15 cellular contexts compared by ENCODE assay signal in genomic region chr7:106059556-106059955, GRCh38. TPM values are rescaled to one million over a fixed set of nuclear protein-coding genes. Genes with fewer than 3 reads are reported as not detected.
A peak's percentile ranks its signal among the peaks of the same experiment; 100 is the strongest.
DNase-seq lines count a peak whose midpoint lies in the region; ATAC-seq and TF ChIP-seq lines count a peak whose summit lies in the region.
"Had no signal": no experiment of that assay in that cellular context is flagged by ENCODE, and none has a peak within 500 bp of the region (broad histone marks: within the 10 kb centered on the region; RNA-seq: fewer than 3 reads in every experiment).

No MANE protein-coding gene starts in this region.

- no peaks in the 10 kb centered on the region for H3K36me3 Mint-ChIP-seq in endodermal cell (ENCODE audit: low read depth)

- H3K27me3 ChIP-seq in IMR-90 (ENCODE audit: control insufficient read depth, insufficient read depth, low read length) (peaks cover 9% of the 10 kb centered on the region; the same call in 1 of the 2 replicates), endodermal cell (ENCODE audit: control insufficient read depth, insufficient read depth, low read length, poor library complexity, severe bottlenecking) (no peaks in the 10 kb centered on the region), spleen (replicated peaks in 1 of 7) (no peaks in the 10 kb centered on the region)
- H3K27me3 ChIP-seq: BE2C had no signal

- POLR2A ChIA-PET in IMR-90 (lab: Charles Lee; ENCODE audit: unreplicated experiment), result no interaction called here
- POLR2A ChIA-PET in RWPE1 (lab: Yijun Ruan, JAX; ENCODE audit: low non-redundant PET), result no interaction called here

- TF ChIP-seq RAD21 in IMR-90 (IDR thresholded peaks at IDR 0.05; ENCODE audit: low read length), result no peak

- WGBS in IMR-90 (ENCODE audit: extremely low coverage in 2 of 2, insufficient read length in 1 of 2), 2 experiments, result 100% methylated on average over 1 of the region's 2 CpGs; no CpG with 5 or more reads in 1 of the 2 experiments
- 83 to 96% methylated on average over 2 of the region's 2 CpGs for WGBS in endodermal cell (ENCODE audit: insufficient coverage in 1 of 2, insufficient read length in 1 of 2), 2 experiments
- 33 to 64% (median 46%) methylated on average over 2 of the region's 2 CpGs for WGBS in spleen, 5 donors

- peaks cover 2% of the 10 kb centered on the region for H3K9me1 ChIP-seq in IMR-90 (ENCODE audit: insufficient read depth, low read length)

- dilution Hi-C loops in IMR-90 (cut with HindIII; ENCODE audit: low sequenced_read_pairs, unreplicated experiment), result no loop called here

- no peak overlapping the region for H2BK15ac ChIP-seq in IMR-90 (ENCODE audit: low read depth, low read length)

- H3K4me3 ChIP-seq in IMR-90 (ENCODE audit: insufficient read depth, low read depth, low read length), result no peak overlapping the region
- no peak overlapping the region for H3K4me3 ChIP-seq in endodermal cell (ENCODE audit: low read length)
- H3K4me3 ChIP-seq in spleen, result no peak overlapping the region
- H3K4me3 ChIP-seq: HAP-1, K562 had no signal

- H3K9ac ChIP-seq in IMR-90 (ENCODE audit: low read depth, low read length) (no peak overlapping the region), endodermal cell (ENCODE audit: extremely low read depth, low read length, poor library complexity, severe bottlenecking) (no peak overlapping the region)

- no peak overlapping the region for H3K4me2 ChIP-seq in IMR-90 (ENCODE audit: low read depth, low read length)

- H2AFZ ChIP-seq in IMR-90 (replicated peaks; ENCODE audit: low read length, poor library complexity), result peak overlapping the region; percentile 36

- H3K27ac ChIP-seq in IMR-90 (ENCODE audit: insufficient read depth, low read length) (no peak overlapping the region), RWPE1 (peak overlapping the region; percentile 95), endodermal cell (ENCODE audit: low read depth, low read length) (peak overlapping the region; percentile 90), spleen (peak overlapping the region; percentile 36 to 86 (median 65))

- no peak overlapping the region for H3K56ac ChIP-seq in IMR-90 (ENCODE audit: extremely low read depth, insufficient read depth, low read length)

- no peaks in the 10 kb centered on the region for H4K20me1 ChIP-seq in IMR-90 (ENCODE audit: insufficient read depth, low read length)

- H3K27ac Mint-ChIP-seq in endodermal cell, result no peak overlapping the region

- BruUV-seq in IMR-90 (replicated peaks; lab: Mats Ljungman, UMichigan), result no TSS peak

- no peak overlapping the region for H3K4ac ChIP-seq in IMR-90 (ENCODE audit: low read depth, low read length)

- H4K8ac ChIP-seq in IMR-90 (ENCODE audit: low read depth in 2 of 2, low read length in 2 of 2), result no peak overlapping the region

- peaks cover 3% of the 10 kb centered on the region for H3K4me1 Mint-ChIP-seq in endodermal cell

- no peak overlapping the region for H2AK5ac ChIP-seq in IMR-90 (ENCODE audit: low read depth, low read length)

- TF ChIP-seq POLR2A in IMR-90 (IDR thresholded peaks at IDR 0.05; ENCODE audit: low read depth, low read length) (no peak), spleen (IDR thresholded peaks at IDR 0.05) (no peak)

- no peak for DNase-seq in IMR-90
- DNase-seq in RWPE1 (ENCODE audit: low spot score), result no peak
- DNase-seq in endodermal cell, result no peak
- DNase-seq in spleen, result no peak
- DNase-seq in NCI-H1105 treated with DMSO at 0.1 percent for 48 hours (lab: John Stamatoyannopoulos, UW), result no peak
- no peak for DNase-seq in activated T-cell treated with anti-CD3 and anti-CD28 coated beads, Interleukin-2, amount 50 U/mL, for 48 hours
- DNase-seq in GM13977 (ENCODE audit: low spot score), result no peak
- DNase-seq: BE2C; DMS53; stimulated activated naive CD8-positive, alpha-beta T cell treated with anti-CD3 and anti-CD28 coated beads, Interleukin-15, Interleukin-2, amounts not matched to agents 100 U/mL and 50 U/mL, for 24 hours; T-helper 1 cell had no signal

- TF ChIP-seq CTCF in IMR-90 (conservative IDR thresholded peaks at IDR 0.05; ENCODE audit: low read depth, low read length) (no peak), RWPE1 (conservative IDR thresholded peaks at IDR 0.05; ENCODE audit: low read depth) (no peak), endodermal cell (conservative IDR thresholded peaks at IDR 0.05) (no peak), spleen (IDR thresholded peaks at IDR 0.05 in 8 of 11, conservative IDR thresholded peaks at IDR 0.05 in 3 of 11) (no peak), GM13977 (IDR thresholded peaks at IDR 0.05; ENCODE audit: extremely low read depth, insufficient read depth, missing control alignments) (no peak)

- no peaks in the 10 kb centered on the region for H3K36me3 ChIP-seq in IMR-90 (ENCODE audit: control insufficient read depth, insufficient read depth, low read length)
- H3K36me3 ChIP-seq in endodermal cell (ENCODE audit: control insufficient read depth, insufficient read depth, low read length), result no peaks in the 10 kb centered on the region
- H3K36me3 ChIP-seq in spleen, result no peaks in the 10 kb centered on the region
- H3K36me3 ChIP-seq: BE2C, HAP-1 had no signal

- no peak overlapping the region for H2AK9ac ChIP-seq in IMR-90 (replicated peaks; ENCODE audit: low read depth, low read length, poor library complexity)

- H2BK20ac ChIP-seq in IMR-90 (ENCODE audit: low read depth, low read length), result no peak overlapping the region

- ATAC-seq in IMR-90 (ENCODE audit: low read depth) (no peak), HG03432 (IDR thresholded peaks at IDR 0.05; ENCODE audit: unreplicated experiment) (no peak)
- ATAC-seq: activated CD4-positive, CD25-positive, alpha-beta regulatory T cell treated with anti-CD3 and anti-CD28 coated beads, Interleukin-2, amount 50 U/mL, for 24 hours; K562; stimulated activated naive CD8-positive, alpha-beta T cell treated with anti-CD3 and anti-CD28 coated beads, Interleukin-15, Interleukin-2, amounts not matched to agents 100 U/mL and 50 U/mL, for 24 hours had no signal

- intact Hi-C loops in IMR-90 (cut with micrococcal nuclease), result no loop called here
- intact Hi-C loops in spleen (cut with DNase I; ENCODE audit: low total_unique reads), result no loop called here

- H3K4me3 Mint-ChIP-seq in endodermal cell, result no peak overlapping the region

- no peak overlapping the region for H2BK120ac ChIP-seq in IMR-90 (ENCODE audit: low read depth, low read length)

- no peaks in the 10 kb centered on the region for H3K27me3 Mint-ChIP-seq in endodermal cell (ENCODE audit: insufficient read depth)

- H3K9me3 Mint-ChIP-seq in endodermal cell, result peaks cover 13% of the 10 kb centered on the region

- no peaks in the 10 kb centered on the region; the same call in 1 of the 2 replicates for H3K4me1 ChIP-seq in IMR-90 (ENCODE audit: control insufficient read depth, insufficient read depth, low read length)
- no peaks in the 10 kb centered on the region for H3K4me1 ChIP-seq in endodermal cell (ENCODE audit: control insufficient read depth, insufficient read depth, low read length)
- peaks cover 25 to 81% (median 72%) of the 10 kb centered on the region in 6 donors for H3K4me1 ChIP-seq in spleen
- H3K4me1 ChIP-seq: HAP-1 had no signal

- H2BK5ac ChIP-seq in IMR-90 (ENCODE audit: low read depth, low read length, poor library complexity, severe bottlenecking), result no peak overlapping the region

- H3K79me1 ChIP-seq in IMR-90 (ENCODE audit: low read depth in 1 of 2, low read length in 2 of 2), result no peaks in the 10 kb centered on the region

- H3K9me3 ChIP-seq in IMR-90 (ENCODE audit: control insufficient read depth, insufficient read depth, low read length) (no peaks in the 10 kb centered on the region), endodermal cell (ENCODE audit: control insufficient read depth, low read length) (peaks cover 5% of the 10 kb centered on the region), spleen (no peaks in the 10 kb centered on the region)
- H3K9me3 ChIP-seq: BE2C, HAP-1 had no signal

- no peak overlapping the region for H3K23ac ChIP-seq in IMR-90 (ENCODE audit: low read depth, low read length)

- in situ Hi-C loops in IMR-90 (cut with MboI; ENCODE audit: low sequenced_read_pairs), result loop anchor here (5.0 kb wide), 1 partner anchor 93 kb away; no protein-coding TSS in a partner anchor
- in situ Hi-C loops in GM13977 (cut with MboI; ENCODE audit: low pct_unique_long_range_greater_than_20kb, low sequenced_read_pairs, unreplicated experiment), result loop anchor here (5.0 to 25.0 kb wide), 2 partner anchors 88 to 403 kb away; no protein-coding TSS in a partner anchor

- no peak overlapping the region for H3K18ac ChIP-seq in IMR-90 (ENCODE audit: low read depth, low read length)

- no peak overlapping the region for H4K5ac ChIP-seq in IMR-90 (ENCODE audit: low read depth, low read length)

- CTCF ChIA-PET in IMR-90 (lab: Yijun Ruan, JAX), result interaction anchor here (3.6 kb wide), 1 partner anchor 95 kb away, joined by 17 read pairs; no protein-coding TSS in a partner anchor
- CTCF ChIA-PET in RWPE1 (lab: Yijun Ruan, JAX), result interaction anchor here (0.6 to 0.7 kb wide), 2 partner anchors 306 to 621 kb away, joined by 3 read pairs; no protein-coding TSS in a partner anchor

- H4K91ac ChIP-seq in IMR-90 (ENCODE audit: insufficient read depth, low read depth, low read length), result no peak overlapping the region

- H3K14ac ChIP-seq in IMR-90 (replicated peaks; ENCODE audit: low read depth, low read length), result no peak overlapping the region

TF ChIP-seq in IMR-90, 13 proteins besides CTCF, POLR2A, EP300 and RAD21 (continues in another document):
- TF ChIP-seq CEBPB (IDR thresholded peaks at IDR 0.05; ENCODE audit: low read depth, low read length) (no peak), RCOR1 (IDR thresholded peaks at IDR 0.05; ENCODE audit: insufficient replicate concordance, low read length) (no peak), FOS (IDR thresholded peaks at IDR 0.05; ENCODE audit: low read depth, low read length) (no peak), USF2 (IDR thresholded peaks at IDR 0.05; ENCODE audit: low read depth, low read length) (no peak), MAFK (IDR thresholded peaks at IDR 0.05; ENCODE audit: low read depth, low read length) (no peak), BHLHE40 (IDR thresholded peaks at IDR 0.05; ENCODE audit: low read depth, low read length) (no peak), NFE2L2 (IDR thresholded peaks at IDR 0.05; ENCODE audit: low read depth, low read length) (no peak)

RNA-seq across cellular contexts. Expression of gene SYPL1, which starts 52.6 kb away (rescaled TPM):
- total RNA-seq in IMR-90 (2012; rRNA removed) (19.0 and 35.6 TPM in 2 replicates), endodermal cell (10 to 100 TPM; 74.8 to 76.7 TPM), spleen (100 to 1,000 TPM in 2 of 7 donors, 10 to 100 TPM in 5; 72.8 to 113 (median 95.3) TPM)
- polyA plus RNA-seq in IMR-90 (2012; rRNA removed) (33.0 and 45.0 TPM in 2 replicates), spleen (10 to 100 TPM; 49.9 to 79.0 (median 67.3) TPM)
- polyA plus RNA-seq in IMR-90 (2012; cell fraction: cytosol; rRNA removed), result 9.6 and 15.2 TPM in 2 replicates
- polyA plus RNA-seq in IMR-90 (2012; cell fraction: nucleus; rRNA removed; ENCODE audit: low replicate concordance), result 1.5 and 12.0 TPM in 2 replicates
- 58.1 TPM for polyA plus RNA-seq in endodermal cell (2013, experiment 1 of 2)
- 55.4 TPM for polyA plus RNA-seq in endodermal cell (2013, experiment 2 of 2)
